In the genomic region with DNA sequence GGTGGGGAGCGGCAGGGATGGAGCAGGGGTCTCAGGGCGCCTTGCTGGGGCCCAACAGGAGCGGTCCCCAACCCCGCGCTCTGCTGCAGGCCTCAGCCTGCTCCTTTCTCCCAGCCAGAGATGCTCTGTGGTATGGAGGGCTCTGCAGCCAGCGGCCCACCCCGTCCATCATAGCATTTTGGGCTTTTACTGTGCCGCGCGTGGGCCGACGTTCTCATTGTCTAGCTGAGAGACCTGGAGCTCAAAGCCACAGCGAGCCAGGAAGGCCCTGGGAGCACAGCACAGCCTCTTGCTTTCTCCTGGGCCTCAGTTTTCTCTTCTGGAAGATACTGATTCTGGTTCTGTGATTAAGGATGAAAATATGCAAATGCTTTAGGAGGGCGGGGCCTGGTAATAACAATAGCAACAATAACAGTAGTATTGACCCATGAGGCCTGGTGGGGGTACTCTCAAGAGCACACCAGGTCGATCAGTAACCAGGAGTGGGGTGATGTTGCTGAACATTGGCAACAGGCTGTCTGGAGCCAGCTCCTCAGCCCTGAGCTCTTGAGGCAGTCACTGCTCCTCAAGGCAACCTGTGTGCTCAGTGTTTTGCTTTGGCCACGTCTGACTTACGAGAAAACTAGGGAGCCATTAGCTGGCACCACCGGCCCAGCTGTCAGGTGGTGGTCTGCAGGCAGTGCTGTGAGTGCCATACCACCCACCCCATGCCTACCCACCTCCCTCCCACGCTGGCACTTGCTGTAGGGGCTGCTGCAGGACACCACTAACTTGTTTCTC, we compare ENCODE assay signal across 1 cellular context.
TF ChIP-seq lines count a peak whose summit lies in the region.

No MANE protein-coding gene starts in this region.

TF ChIP-seq in GM23338, 12 proteins besides CTCF, POLR2A, EP300 and RAD21 (continued from another document):
- TF ChIP-seq, protein P1, sequence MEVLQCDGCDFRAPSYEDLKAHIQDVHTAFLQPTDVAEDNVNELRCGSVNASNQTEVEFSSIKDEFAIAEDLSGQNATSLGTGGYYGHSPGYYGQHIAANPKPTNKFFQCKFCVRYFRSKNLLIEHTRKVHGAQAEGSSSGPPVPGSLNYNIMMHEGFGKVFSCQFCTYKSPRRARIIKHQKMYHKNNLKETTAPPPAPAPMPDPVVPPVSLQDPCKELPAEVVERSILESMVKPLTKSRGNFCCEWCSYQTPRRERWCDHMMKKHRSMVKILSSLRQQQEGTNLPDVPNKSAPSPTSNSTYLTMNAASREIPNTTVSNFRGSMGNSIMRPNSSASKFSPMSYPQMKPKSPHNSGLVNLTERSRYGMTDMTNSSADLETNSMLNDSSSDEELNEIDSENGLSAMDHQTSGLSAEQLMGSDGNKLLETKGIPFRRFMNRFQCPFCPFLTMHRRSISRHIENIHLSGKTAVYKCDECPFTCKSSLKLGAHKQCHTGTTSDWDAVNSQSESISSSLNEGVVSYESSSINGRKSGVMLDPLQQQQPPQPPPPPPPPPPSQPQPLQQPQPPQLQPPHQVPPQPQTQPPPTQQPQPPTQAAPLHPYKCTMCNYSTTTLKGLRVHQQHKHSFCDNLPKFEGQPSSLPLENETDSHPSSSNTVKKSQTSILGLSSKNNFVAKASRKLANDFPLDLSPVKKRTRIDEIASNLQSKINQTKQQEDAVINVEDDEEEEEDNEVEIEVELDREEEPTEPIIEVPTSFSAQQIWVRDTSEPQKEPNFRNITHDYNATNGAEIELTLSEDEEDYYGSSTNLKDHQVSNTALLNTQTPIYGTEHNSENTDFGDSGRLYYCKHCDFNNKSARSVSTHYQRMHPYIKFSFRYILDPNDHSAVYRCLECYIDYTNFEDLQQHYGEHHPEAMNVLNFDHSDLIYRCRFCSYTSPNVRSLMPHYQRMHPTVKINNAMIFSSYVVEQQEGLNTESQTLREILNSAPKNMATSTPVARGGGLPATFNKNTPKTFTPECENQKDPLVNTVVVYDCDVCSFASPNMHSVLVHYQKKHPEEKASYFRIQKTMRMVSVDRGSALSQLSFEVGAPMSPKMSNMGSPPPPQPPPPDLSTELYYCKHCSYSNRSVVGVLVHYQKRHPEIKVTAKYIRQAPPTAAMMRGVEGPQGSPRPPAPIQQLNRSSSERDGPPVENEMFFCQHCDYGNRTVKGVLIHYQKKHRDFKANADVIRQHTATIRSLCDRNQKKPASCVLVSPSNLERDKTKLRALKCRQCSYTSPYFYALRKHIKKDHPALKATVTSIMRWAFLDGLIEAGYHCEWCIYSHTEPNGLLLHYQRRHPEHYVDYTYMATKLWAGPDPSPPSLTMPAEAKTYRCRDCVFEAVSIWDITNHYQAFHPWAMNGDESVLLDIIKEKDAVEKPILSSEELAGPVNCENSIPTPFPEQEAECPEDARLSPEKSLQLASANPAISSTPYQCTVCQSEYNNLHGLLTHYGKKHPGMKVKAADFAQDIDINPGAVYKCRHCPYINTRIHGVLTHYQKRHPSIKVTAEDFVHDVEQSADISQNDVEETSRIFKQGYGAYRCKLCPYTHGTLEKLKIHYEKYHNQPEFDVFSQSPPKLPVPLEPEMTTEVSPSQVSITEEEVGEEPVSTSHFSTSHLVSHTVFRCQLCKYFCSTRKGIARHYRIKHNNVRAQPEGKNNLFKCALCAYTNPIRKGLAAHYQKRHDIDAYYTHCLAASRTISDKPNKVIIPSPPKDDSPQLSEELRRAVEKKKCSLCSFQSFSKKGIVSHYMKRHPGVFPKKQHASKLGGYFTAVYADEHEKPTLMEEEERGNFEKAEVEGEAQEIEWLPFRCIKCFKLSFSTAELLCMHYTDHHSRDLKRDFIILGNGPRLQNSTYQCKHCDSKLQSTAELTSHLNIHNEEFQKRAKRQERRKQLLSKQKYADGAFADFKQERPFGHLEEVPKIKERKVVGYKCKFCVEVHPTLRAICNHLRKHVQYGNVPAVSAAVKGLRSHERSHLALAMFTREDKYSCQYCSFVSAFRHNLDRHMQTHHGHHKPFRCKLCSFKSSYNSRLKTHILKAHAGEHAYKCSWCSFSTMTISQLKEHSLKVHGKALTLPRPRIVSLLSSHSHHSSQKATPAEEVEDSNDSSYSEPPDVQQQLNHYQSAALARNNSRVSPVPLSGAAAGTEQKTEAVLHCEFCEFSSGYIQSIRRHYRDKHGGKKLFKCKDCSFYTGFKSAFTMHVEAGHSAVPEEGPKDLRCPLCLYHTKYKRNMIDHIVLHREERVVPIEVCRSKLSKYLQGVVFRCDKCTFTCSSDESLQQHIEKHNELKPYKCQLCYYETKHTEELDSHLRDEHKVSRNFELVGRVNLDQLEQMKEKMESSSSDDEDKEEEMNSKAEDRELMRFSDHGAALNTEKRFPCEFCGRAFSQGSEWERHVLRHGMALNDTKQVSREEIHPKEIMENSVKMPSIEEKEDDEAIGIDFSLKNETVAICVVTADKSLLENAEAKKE (CRISPR knock-in tag; IDR thresholded peaks at IDR 0.05) = no peak
- TF ChIP-seq NANOG (IDR thresholded peaks at IDR 0.05; ENCODE audit: borderline replicate concordance) = no peak
- TF ChIP-seq EZH2 (IDR thresholded peaks at IDR 0.05; ENCODE audit: low read depth, unreplicated experiment) = no peak
- TF ChIP-seq ZNF331 (CRISPR knock-in tag; IDR thresholded peaks at IDR 0.05; ENCODE audit: low read depth) = no peak
- TF ChIP-seq EZH2phosphoT487 (IDR thresholded peaks at IDR 0.05; ENCODE audit: unreplicated experiment) = no peak
- no peak for TF ChIP-seq JUNB (IDR thresholded peaks at IDR 0.05; ENCODE audit: unreplicated experiment)
- TF ChIP-seq, protein P2, sequence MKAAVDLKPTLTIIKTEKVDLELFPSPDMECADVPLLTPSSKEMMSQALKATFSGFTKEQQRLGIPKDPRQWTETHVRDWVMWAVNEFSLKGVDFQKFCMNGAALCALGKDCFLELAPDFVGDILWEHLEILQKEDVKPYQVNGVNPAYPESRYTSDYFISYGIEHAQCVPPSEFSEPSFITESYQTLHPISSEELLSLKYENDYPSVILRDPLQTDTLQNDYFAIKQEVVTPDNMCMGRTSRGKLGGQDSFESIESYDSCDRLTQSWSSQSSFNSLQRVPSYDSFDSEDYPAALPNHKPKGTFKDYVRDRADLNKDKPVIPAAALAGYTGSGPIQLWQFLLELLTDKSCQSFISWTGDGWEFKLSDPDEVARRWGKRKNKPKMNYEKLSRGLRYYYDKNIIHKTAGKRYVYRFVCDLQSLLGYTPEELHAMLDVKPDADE (IDR thresholded peaks at IDR 0.05) = no peak
- no peak for TF ChIP-seq ZNF114 (CRISPR knock-in tag; IDR thresholded peaks at IDR 0.05)
- no peak for TF ChIP-seq POLR2AphosphoS5 (IDR thresholded peaks at IDR 0.05; ENCODE audit: low read depth)
